Comparison of ENCODE assay signal across 12 cellular contexts in genomic region chr11:112199101-112199500, GRCh38. TPM values are rescaled to one million over a fixed set of nuclear protein-coding genes. Genes with fewer than 3 reads are reported as not detected.
"Had no signal": no experiment of that assay in that cellular context is flagged by ENCODE, and none has a peak within 500 bp of the region (broad histone marks: within the 10 kb centered on the region; RNA-seq: fewer than 3 reads in every experiment).

No MANE protein-coding gene starts in this region.

RNA-seq across cellular contexts. Expression of gene TEX12, which starts 31.9 kb away (rescaled TPM):
- total RNA-seq: activated B cell treated with CpG ODN at 0.5 μM for 24 hours; activated CD4-positive, alpha-beta T cell treated with anti-CD3 and anti-CD28 coated beads, Interleukin-2, amount 10 ng/mL, durations not matched to agents 24 days and 14 days; activated CD8-positive, alpha-beta memory T cell treated with anti-CD3 and anti-CD28 coated beads for 36 hours; activated CD8-positive, alpha-beta memory T cell treated with anti-CD3 and anti-CD28 coated beads, Interleukin-2, amount 10 ng/mL, durations not matched to agents 7 days and 5 days; activated CD8-positive, alpha-beta T cell treated with anti-CD3 and anti-CD28 coated beads for 36 hours; activated CD8-positive, alpha-beta T cell treated with anti-CD3 and anti-CD28 coated beads, Interleukin-2, amount 10 ng/mL, durations not matched to agents 7 days and 5 days; T-helper 1 cell treated with Interleukin-12 subunit alpha and Interleukin-12 subunit beta and Interleukin-4 antibody, amounts not matched to agents 30 ng/mL and 1 ng/mL, for 36 hours; T-helper 2 cell treated with Interferon-gamma antibody and Interleukin-4, amounts not matched to agents 100 ng/mL and 5 ng/mL, for 36 hours; WTC11 had no signal

RNA-seq across cellular contexts. Expression of gene IL18, which starts 35.2 kb away (rescaled TPM):
- total RNA-seq: activated CD4-positive, alpha-beta memory T cell treated with anti-CD3 and anti-CD28 coated beads for 36 hours; activated CD4-positive, alpha-beta memory T cell treated with anti-CD3 and anti-CD28 coated beads, Interleukin-2, amount 10 ng/mL, durations not matched to agents 7 days and 5 days; activated CD4-positive, alpha-beta T cell treated with anti-CD3 and anti-CD28 coated beads for 36 hours; activated CD8-positive, alpha-beta memory T cell treated with anti-CD3 and anti-CD28 coated beads for 36 hours; activated CD8-positive, alpha-beta T cell treated with anti-CD3 and anti-CD28 coated beads for 36 hours had no signal
